Comparison of ENCODE assay signal across 13 cellular contexts in the genomic region with DNA sequence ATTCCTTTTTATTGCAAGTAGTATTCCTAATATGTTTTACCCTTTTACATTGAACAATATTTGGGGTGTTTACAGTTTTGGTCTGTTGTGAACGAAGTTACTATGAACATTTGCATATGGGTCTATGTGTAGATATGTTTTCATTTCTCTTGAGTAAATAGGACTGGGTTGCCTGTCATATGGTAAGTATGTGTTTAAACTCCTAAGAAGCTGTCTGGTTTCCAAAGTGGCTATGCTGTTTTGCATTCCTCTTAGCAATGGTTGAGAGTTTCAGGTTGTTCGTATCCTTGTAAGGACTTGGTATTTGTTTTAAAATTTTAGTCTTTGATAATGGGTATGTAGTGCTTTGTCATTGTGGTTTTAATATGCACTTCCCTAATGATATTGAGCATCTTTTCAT. TPM values are rescaled to one million over a fixed set of nuclear protein-coding genes. Genes with fewer than 3 reads are reported as not detected.
A peak's percentile ranks its signal among the peaks of the same experiment; 100 is the strongest.
DNase-seq lines count a peak whose midpoint lies in the region; ATAC-seq, FAIRE-seq and TF ChIP-seq lines count a peak whose summit lies in the region.
"Had no signal": no experiment of that assay in that cellular context is flagged by ENCODE, and none has a peak within 500 bp of the region (broad histone marks: within the 10 kb centered on the region; RNA-seq: fewer than 3 reads in every experiment).

No MANE protein-coding gene starts in this region.

- H3K56ac ChIP-seq in mesendoderm (ENCODE audit: low read length): no peak overlapping the region

- H3K27ac Mint-ChIP-seq in activated naive CD8-positive, alpha-beta T cell treated with anti-CD3 and anti-CD28 coated beads, Interleukin-2, amount 10 ng/mL, durations not matched to agents 7 days and 5 days: peak overlapping the region; percentile 18

- H3K4me1 Mint-ChIP-seq in activated naive CD8-positive, alpha-beta T cell treated with anti-CD3 and anti-CD28 coated beads, Interleukin-2, amount 10 ng/mL, durations not matched to agents 7 days and 5 days: peaks cover 41% of the 10 kb centered on the region

- H3K79me1 ChIP-seq in mesendoderm (ENCODE audit: low read length): peaks cover 2% of the 10 kb centered on the region

- POLR2A ChIA-PET in activated naive CD8-positive, alpha-beta T cell treated with anti-CD3 and anti-CD28 coated beads, Interleukin-2, amount 10 ng/mL, durations not matched to agents 7 days and 5 days (lab: Charles Lee): no interaction called here

- ATAC-seq in HG02981 (IDR thresholded peaks at IDR 0.05; ENCODE audit: unreplicated experiment): peak; percentile 78
- no peak for ATAC-seq in activated naive CD8-positive, alpha-beta T cell treated with anti-CD3 and anti-CD28 coated beads, Interleukin-2, amount 10 ng/mL, durations not matched to agents 7 days and 5 days (ENCODE audit: low read depth)
- no peak for ATAC-seq in GM21529 (IDR thresholded peaks at IDR 0.05; ENCODE audit: unreplicated experiment)

- no peak overlapping the region for H3K27ac ChIP-seq in mesendoderm (ENCODE audit: low read depth, low read length)
- H3K27ac ChIP-seq: Peyer's patch had no signal

- peaks cover 45% of the 10 kb centered on the region for H3K36me3 Mint-ChIP-seq in activated naive CD8-positive, alpha-beta T cell treated with anti-CD3 and anti-CD28 coated beads, Interleukin-2, amount 10 ng/mL, durations not matched to agents 7 days and 5 days

- H3K27me3 Mint-ChIP-seq in activated naive CD8-positive, alpha-beta T cell treated with anti-CD3 and anti-CD28 coated beads, Interleukin-2, amount 10 ng/mL, durations not matched to agents 7 days and 5 days: no peaks in the 10 kb centered on the region

- no peak overlapping the region for H3K23ac ChIP-seq in mesendoderm (ENCODE audit: low read length)

- H3K18ac ChIP-seq in mesendoderm (ENCODE audit: low read length): no peak overlapping the region

- H3K4me2 ChIP-seq in mesendoderm (ENCODE audit: low read length): no peak overlapping the region

- peaks cover 49% of the 10 kb centered on the region for H3K79me2 ChIP-seq in mesendoderm (ENCODE audit: control insufficient read depth, insufficient read depth, low read length)

- H3K9ac ChIP-seq in mesendoderm (ENCODE audit: low read length): no peak overlapping the region

- no peak overlapping the region for H4K5ac ChIP-seq in mesendoderm (ENCODE audit: low read length)

- no peak overlapping the region for H3K4ac ChIP-seq in mesendoderm (ENCODE audit: low read depth, low read length)

- no peaks in the 10 kb centered on the region for H3K9me3 Mint-ChIP-seq in activated naive CD8-positive, alpha-beta T cell treated with anti-CD3 and anti-CD28 coated beads, Interleukin-2, amount 10 ng/mL, durations not matched to agents 7 days and 5 days
- H3K9me3 Mint-ChIP-seq: mesothelial cell of epicardium had no signal

- peak overlapping the region; percentile 12 for H3K4me3 Mint-ChIP-seq in activated naive CD8-positive, alpha-beta T cell treated with anti-CD3 and anti-CD28 coated beads, Interleukin-2, amount 10 ng/mL, durations not matched to agents 7 days and 5 days
- H3K4me3 Mint-ChIP-seq: mesothelial cell of epicardium had no signal

- H3K27me3 ChIP-seq in mesendoderm (ENCODE audit: insufficient read depth, low read length, poor library complexity): no peaks in the 10 kb centered on the region
- H3K27me3 ChIP-seq: Peyer's patch had no signal

- WGBS in mesendoderm (ENCODE audit: extremely low coverage, insufficient coverage, low lambda C conversion rate): no CpG with 5 or more reads among the region's 2 CpGs

- DNase-seq in GM12865 (ENCODE audit: low read depth) (peak; percentile 16), iris pigment epithelial cell (ENCODE audit: low read depth) (peak; percentile 70), mesendoderm (no peak), GM19239 (ENCODE audit: insufficient read length, low spot score) (no peak), kidney tubule cell (ENCODE audit: low spot score) (no peak)
- DNase-seq in activated naive CD8-positive, alpha-beta T cell treated with anti-CD3 and anti-CD28 coated beads, Interleukin-2, amount 10 ng/mL, durations not matched to agents 7 days and 5 days: no peak
- DNase-seq: activated gamma-delta T cell, NCI-H1105 treated with DMSO at 0.1 percent for 48 hours, NCI-H446, Peyer's patch had no signal

- no peak for TF ChIP-seq CTCF in GM12865 (IDR thresholded peaks at IDR 0.05; ENCODE audit: insufficient read depth, low read depth, low read length, missing control alignments)

- no peak overlapping the region for H2AK5ac ChIP-seq in mesendoderm (ENCODE audit: low read length)

- FAIRE-seq in GM19239 (lab: Jason Lieb, UNC): no peak

- H4K8ac ChIP-seq in mesendoderm (ENCODE audit: low read depth, low read length): no peak overlapping the region

- H3K4me3 ChIP-seq in GM12865 (ENCODE audit: low read depth, low read length) (no peak overlapping the region), mesendoderm (ENCODE audit: low read length) (no peak overlapping the region)
- H3K4me3 ChIP-seq: Peyer's patch had no signal

- H2BK15ac ChIP-seq in mesendoderm (replicated peaks; ENCODE audit: low read depth): no peak overlapping the region

- no peaks in the 10 kb centered on the region for H3K4me1 ChIP-seq in mesendoderm (ENCODE audit: control insufficient read depth, low read depth, low read length)

- H3K36me3 ChIP-seq in mesendoderm (ENCODE audit: control insufficient read depth, insufficient read depth, low read length): no peaks in the 10 kb centered on the region

- H2BK5ac ChIP-seq in mesendoderm (ENCODE audit: low read length): no peak overlapping the region

- H2BK120ac ChIP-seq in mesendoderm (ENCODE audit: low read depth, low read length): no peak overlapping the region

RNA-seq across cellular contexts. Expression of gene METAP2, which starts 6.3 kb away (rescaled TPM):
- total RNA-seq in activated naive CD8-positive, alpha-beta T cell treated with anti-CD3 and anti-CD28 coated beads, Interleukin-2, amount 10 ng/mL, durations not matched to agents 7 days and 5 days: 10 to 100 TPM; 64.3 to 71.2 TPM
- 126 TPM for polyA plus RNA-seq in mesendoderm (2013, experiment 1 of 2)
- polyA plus RNA-seq in mesendoderm (2013, experiment 2 of 2): 122 TPM

Comparison
In these comparisons a context has a peak if more than half of its experiments do, and no peak if none do; other contexts are left out.
1. DNase-seq: peak in GM12865 (single experiment) and iris pigment epithelial cell (single experiment); none in activated naive CD8-positive, alpha-beta T cell treated with anti-CD3 and anti-CD28 coated beads, Interleukin-2, amount 10 ng/mL, durations not matched to agents 7 days and 5 days (single experiment), mesendoderm (single experiment), GM19239 (single experiment) and kidney tubule cell (single experiment).